ENCODE assay signal across 9 cellular contexts in genomic region chr1:110673197-110673701, GRCh38. TPM values are rescaled to one million over a fixed set of nuclear protein-coding genes. Genes with fewer than 3 reads are reported as not detected.
A peak's percentile ranks its signal among the peaks of the same experiment; 100 is the strongest.
DNase-seq lines count a peak whose midpoint lies in the region; ATAC-seq and TF ChIP-seq lines count a peak whose summit lies in the region.
"Had no signal": no experiment of that assay in that cellular context is flagged by ENCODE, and none has a peak within 500 bp of the region (broad histone marks: within the 10 kb centered on the region; RNA-seq: fewer than 3 reads in every experiment).

No MANE protein-coding gene starts in this region.

- DNase-seq in G401 (ENCODE audit: low spot score) (peak; percentile 77), NAMALWA (ENCODE audit: low spot score) (peak; percentile 13), neural crest cell (ENCODE audit: low read depth, low spot score) (no peak), HuH-7.5 (ENCODE audit: low spot score) (no peak), uterus (no peak)
- peak; percentile 34 for DNase-seq in activated naive CD8-positive, alpha-beta T cell treated with anti-CD3 and anti-CD28 coated beads, Interleukin-2, amount 50 U/mL, for 24 hours
- DNase-seq: retina had no signal

- H3K27ac Mint-ChIP-seq in activated naive CD8-positive, alpha-beta T cell treated with anti-CD3 and anti-CD28 coated beads, Interleukin-2, amount 50 U/mL, for 24 hours = peak overlapping the region; percentile 92
- H3K27ac Mint-ChIP-seq in neural crest cell (ENCODE audit: unreplicated experiment) = no peak overlapping the region

- intact Hi-C loops in uterus (cut with DNase I; ENCODE audit: low total_unique reads) = no loop called here

- H3K9me3 ChIP-seq in uterus = no peaks in the 10 kb centered on the region

- H3K4me3 ChIP-seq in uterus = no peak overlapping the region

- peaks cover 0 to 27% of the 10 kb centered on the region in 2 donors for H3K27me3 ChIP-seq in uterus

- peaks cover 58% of the 10 kb centered on the region for H3K4me1 Mint-ChIP-seq in activated naive CD8-positive, alpha-beta T cell treated with anti-CD3 and anti-CD28 coated beads, Interleukin-2, amount 50 U/mL, for 24 hours
- H3K4me1 Mint-ChIP-seq in neural crest cell = peaks cover 30% of the 10 kb centered on the region

- H3K4me1 ChIP-seq in uterus = peaks cover 0 to 13% of the 10 kb centered on the region in 2 donors

- H3K27ac ChIP-seq in uterus = peak overlapping the region in 1 of 2 donors; percentile 6

- TF ChIP-seq POLR2A in uterus (IDR thresholded peaks at IDR 0.05) = no peak

- no peaks in the 10 kb centered on the region for H3K27me3 Mint-ChIP-seq in activated naive CD8-positive, alpha-beta T cell treated with anti-CD3 and anti-CD28 coated beads, Interleukin-2, amount 50 U/mL, for 24 hours
- H3K27me3 Mint-ChIP-seq in neural crest cell (ENCODE audit: low read depth) = peaks cover 79% of the 10 kb centered on the region

- no peak for ATAC-seq in activated naive CD8-positive, alpha-beta T cell treated with anti-CD3 and anti-CD28 coated beads, Interleukin-2, amount 50 U/mL, for 24 hours
- ATAC-seq in HG03439 (IDR thresholded peaks at IDR 0.05; ENCODE audit: unreplicated experiment) = no peak
- no peak for ATAC-seq in GM18498 (IDR thresholded peaks at IDR 0.05; ENCODE audit: unreplicated experiment)

- TF ChIP-seq CTCF in neural crest cell (conservative IDR thresholded peaks at IDR 0.05) (no peak), uterus (IDR thresholded peaks at IDR 0.05) (no peak)

- no peaks in the 10 kb centered on the region for H3K9me3 Mint-ChIP-seq in activated naive CD8-positive, alpha-beta T cell treated with anti-CD3 and anti-CD28 coated beads, Interleukin-2, amount 50 U/mL, for 24 hours
- no peaks in the 10 kb centered on the region for H3K9me3 Mint-ChIP-seq in neural crest cell

- no peaks in the 10 kb centered on the region for H3K36me3 ChIP-seq in uterus

- in situ Hi-C loops in G401 (cut with HindIII; ENCODE audit: low sequenced_read_pairs) = no loop called here

- H3K4me3 Mint-ChIP-seq in activated naive CD8-positive, alpha-beta T cell treated with anti-CD3 and anti-CD28 coated beads, Interleukin-2, amount 50 U/mL, for 24 hours = peak overlapping the region; percentile 90
- H3K4me3 Mint-ChIP-seq in neural crest cell = peak overlapping the region; percentile 76

- peaks cover 9% of the 10 kb centered on the region for H3K36me3 Mint-ChIP-seq in activated naive CD8-positive, alpha-beta T cell treated with anti-CD3 and anti-CD28 coated beads, Interleukin-2, amount 50 U/mL, for 24 hours (ENCODE audit: low read depth)
- H3K36me3 Mint-ChIP-seq in neural crest cell (ENCODE audit: low read depth) = peaks cover 4% of the 10 kb centered on the region

RNA-seq across cellular contexts. Expression of gene KCNA3, which starts 1.5 kb away (rescaled TPM):
- total RNA-seq in G401 (2014; rRNA removed; shearing (Covaris generic)) = not detected in 2 replicates
- total RNA-seq in neural crest cell (2.8 TPM in 2 replicates), uterus (1 to 10 TPM; 1.3 to 5.6 (median 2.0) TPM)

Comparison
In these comparisons a context has a peak if more than half of its experiments do, and no peak if none do; other contexts are left out.
1. DNase-seq: peak in G401 (single experiment), NAMALWA (single experiment) and activated naive CD8-positive, alpha-beta T cell treated with anti-CD3 and anti-CD28 coated beads, Interleukin-2, amount 50 U/mL, for 24 hours (single experiment); none in neural crest cell (single experiment), HuH-7.5 (single experiment) and uterus (0 of 2).